26 cellular contexts compared by ENCODE assay signal in genomic region chr13:37407156-37407555, GRCh38.
DNase-seq lines count a peak whose midpoint lies in the region; ATAC-seq, FAIRE-seq and TF ChIP-seq lines count a peak whose summit lies in the region.
"Had no signal": no experiment of that assay in that cellular context is flagged by ENCODE, and none has a peak within 500 bp of the region (broad histone marks: within the 10 kb centered on the region; RNA-seq: fewer than 3 reads in every experiment).

No MANE protein-coding gene starts in this region.

- H3K9ac ChIP-seq in SK-N-SH (no peak overlapping the region), smooth muscle cell (ENCODE audit: low read depth) (no peak overlapping the region)

- H3K4me1 ChIP-seq in SK-N-SH (ENCODE audit: control insufficient read depth in 1 of 2, insufficient read depth in 2 of 2, low read depth in 1 of 2, low read length in 1 of 2): no peaks in the 10 kb centered on the region
- H3K4me1 ChIP-seq in smooth muscle cell (ENCODE audit: low read depth): no peaks in the 10 kb centered on the region
- H3K4me1 ChIP-seq: BE2C, Peyer's patch had no signal

- H2AFZ ChIP-seq in SK-N-SH (ENCODE audit: low read depth) (peak overlapping the region; percentile 87), smooth muscle cell (ENCODE audit: low read depth) (peak overlapping the region; percentile 73)

- POLR2A ChIA-PET in SK-N-SH (lab: Yijun Ruan, JAX): no interaction called here

- H3K27ac ChIP-seq in SK-N-SH (ENCODE audit: low read depth in 2 of 2, low read length in 1 of 2) (no peak overlapping the region), smooth muscle cell (ENCODE audit: low read depth) (no peak overlapping the region)
- H3K27ac ChIP-seq: 22Rv1, Peyer's patch, SK-N-MC had no signal

- no peak overlapping the region for H3K4me2 ChIP-seq in SK-N-SH
- H3K4me2 ChIP-seq in smooth muscle cell: no peak overlapping the region

- H3K9me3 ChIP-seq in SK-N-SH (peaks cover under 1% of the 10 kb centered on the region; the same call in 1 of the 2 replicates), smooth muscle cell (replicated peaks; ENCODE audit: low read depth) (no peaks in the 10 kb centered on the region)
- H3K9me3 ChIP-seq: BE2C, Peyer's patch had no signal

- TF ChIP-seq EP300 in SK-N-SH (IDR thresholded peaks at IDR 0.05; ENCODE audit: borderline replicate concordance in 1 of 2, low read depth in 1 of 2, low read length in 1 of 2): no peak

- CTCF ChIA-PET in SK-N-SH (lab: Yijun Ruan, JAX): no interaction called here

- H3F3A ChIP-seq in SK-N-SH (replicated peaks; ENCODE audit: insufficient read depth): peaks cover 11% of the 10 kb centered on the region
- H3F3A ChIP-seq in smooth muscle cell (ENCODE audit: low read depth): no peaks in the 10 kb centered on the region

- WGBS in SK-N-SH (ENCODE audit: low lambda C conversion rate): 11% methylated on average over 4 of the region's 4 CpGs
- 66% methylated on average over 4 of the region's 4 CpGs for WGBS in smooth muscle cell (ENCODE audit: low lambda C conversion rate)

- ATAC-seq in SK-N-SH treated with all-trans-retinoic acid at 6 μM for 48 hours: no peak

- no peak for TF ChIP-seq RAD21 in SK-N-SH (IDR thresholded peaks at IDR 0.05; ENCODE audit: low read length)

- FAIRE-seq in bronchial epithelial cell (lab: Jason Lieb, UNC): no peak
- FAIRE-seq: HTR-8/SVneo had no signal

- H3K36me3 ChIP-seq in SK-N-SH (replicated peaks in 1 of 2; ENCODE audit: control insufficient read depth in 1 of 2, insufficient read depth in 2 of 2, low read length in 1 of 2) (no peaks in the 10 kb centered on the region), bronchial epithelial cell (ENCODE audit: control insufficient read depth, insufficient read depth, low read length) (no peaks in the 10 kb centered on the region), smooth muscle cell (ENCODE audit: low read depth) (no peaks in the 10 kb centered on the region)
- H3K36me3 ChIP-seq: BE2C, Peyer's patch had no signal

- DNase-seq in SK-N-SH (no peak), bronchial epithelial cell (ENCODE audit: low read depth) (peak; percentile 28), islet precursor cell (peak; percentile 71), smooth muscle cell (lab: John Stamatoyannopoulos, UW; ENCODE audit: unreplicated experiment) (no peak), NK-92 (lab: John Stamatoyannopoulos, UW; ENCODE audit: unreplicated experiment) (no peak), NCI-H1436 treated with DMSO at 0.1 percent for 48 hours (lab: John Stamatoyannopoulos, UW) (no peak)
- DNase-seq in activated CD8-positive, alpha-beta memory T cell treated with anti-CD3 and anti-CD28 coated beads, Interleukin-2, amount 50 U/mL, for 4 hours: no peak
- DNase-seq: ACHN; BE2C; CD8-positive, alpha-beta memory T cell; DMS 273 treated with DMSO at 0.1 percent for 48 hours; DMS79; H9; KG1; MM.1S; NCI-H1417; NCI-H1694 treated with DMSO at 0.1 percent for 48 hours; NCI-H2081; NCI-H2227 treated with DMSO at 0.1 percent for 48 hours; NCI-H526 treated with DMSO at 0.1 percent for 48 hours; Peyer's patch; SIG-M5 had no signal

- no peaks in the 10 kb centered on the region for H3K27me3 ChIP-seq in SK-N-SH (ENCODE audit: insufficient read depth)
- no peaks in the 10 kb centered on the region for H3K27me3 ChIP-seq in bronchial epithelial cell (ENCODE audit: control insufficient read depth, insufficient read depth, low read length)
- no peaks in the 10 kb centered on the region for H3K27me3 ChIP-seq in smooth muscle cell (ENCODE audit: low read depth)
- H3K27me3 ChIP-seq: BE2C, Peyer's patch had no signal

- TF ChIP-seq CTCF in SK-N-SH (IDR thresholded peaks at IDR 0.05) (no peak), bronchial epithelial cell (IDR thresholded peaks at IDR 0.05; ENCODE audit: insufficient read depth, low read length, severe bottlenecking) (no peak), smooth muscle cell (IDR thresholded peaks at IDR 0.05; ENCODE audit: borderline replicate concordance, insufficient read depth, poor library complexity, severe bottlenecking) (no peak)

- H3K79me2 ChIP-seq in SK-N-SH (ENCODE audit: insufficient read depth) (no peaks in the 10 kb centered on the region), smooth muscle cell (ENCODE audit: low read depth) (no peaks in the 10 kb centered on the region)

- no peaks in the 10 kb centered on the region for H4K20me1 ChIP-seq in SK-N-SH (ENCODE audit: insufficient read depth)
- H4K20me1 ChIP-seq in smooth muscle cell (ENCODE audit: low read depth): no peaks in the 10 kb centered on the region

- no peak overlapping the region for H3K4me3 ChIP-seq in SK-N-SH (ENCODE audit: low read depth in 2 of 2, low read length in 1 of 2)
- no peak overlapping the region for H3K4me3 ChIP-seq in bronchial epithelial cell (ENCODE audit: low read depth, low read length)
- no peak overlapping the region for H3K4me3 ChIP-seq in smooth muscle cell
- H3K4me3 ChIP-seq: Peyer's patch, SK-N-MC had no signal

- no peaks in the 10 kb centered on the region for H3K9me2 ChIP-seq in SK-N-SH

TF ChIP-seq in SK-N-SH, 30 proteins besides CTCF, POLR2A, EP300 and RAD21 (continues in another document):
- TF ChIP-seq TAF1 (IDR thresholded peaks at IDR 0.05; ENCODE audit: borderline replicate concordance, low read depth, low read length) (no peak), RCOR1 (IDR thresholded peaks at IDR 0.05; ENCODE audit: low read length) (no peak), PBX3 (IDR thresholded peaks at IDR 0.05) (no peak), TCF12 (IDR thresholded peaks at IDR 0.05) (no peak), SMC3 (IDR thresholded peaks at IDR 0.05; ENCODE audit: low read depth, low read length) (no peak), YY1 (IDR thresholded peaks at IDR 0.05; ENCODE audit: low read depth) (no peak), EZH2phosphoT487 (IDR thresholded peaks at IDR 0.05; ENCODE audit: borderline replicate concordance, low read depth) (no peak), ELF1 (IDR thresholded peaks at IDR 0.05) (no peak), TEAD4 (IDR thresholded peaks at IDR 0.05; ENCODE audit: borderline replicate concordance, insufficient read depth) (no peak), CHD2 (IDR thresholded peaks at IDR 0.05; ENCODE audit: low read length, partially characterized antibody) (no peak), MEF2A (IDR thresholded peaks at IDR 0.05; ENCODE audit: borderline replicate concordance, low read depth) (no peak), IRF3 (IDR thresholded peaks at IDR 0.05; ENCODE audit: low read depth, low read length) (no peak)

TF ChIP-seq in SK-N-SH treated with all-trans-retinoic acid at 6 μM for 48 hours, 23 proteins besides CTCF, POLR2A, EP300 and RAD21 (continues in another document):
- TF ChIP-seq CSDC2 (CRISPR knock-in tag; IDR thresholded peaks at IDR 0.05) (no peak), ISL1 (CRISPR knock-in tag; IDR thresholded peaks at IDR 0.05) (no peak), ARNTL (CRISPR knock-in tag; IDR thresholded peaks at IDR 0.05; ENCODE audit: borderline replicate concordance, low read depth) (no peak), TCF4 (CRISPR knock-in tag; IDR thresholded peaks at IDR 0.05; ENCODE audit: borderline replicate concordance) (no peak), ESRRG (CRISPR knock-in tag; IDR thresholded peaks at IDR 0.05) (no peak), BACH2 (CRISPR knock-in tag; IDR thresholded peaks at IDR 0.05; ENCODE audit: borderline replicate concordance) (no peak), CSRNP3 (CRISPR knock-in tag; IDR thresholded peaks at IDR 0.05) (no peak), TOX (CRISPR knock-in tag; IDR thresholded peaks at IDR 0.05; ENCODE audit: borderline replicate concordance) (no peak), OSR1 (CRISPR knock-in tag; IDR thresholded peaks at IDR 0.05) (no peak)
- TF ChIP-seq, protein P1, sequence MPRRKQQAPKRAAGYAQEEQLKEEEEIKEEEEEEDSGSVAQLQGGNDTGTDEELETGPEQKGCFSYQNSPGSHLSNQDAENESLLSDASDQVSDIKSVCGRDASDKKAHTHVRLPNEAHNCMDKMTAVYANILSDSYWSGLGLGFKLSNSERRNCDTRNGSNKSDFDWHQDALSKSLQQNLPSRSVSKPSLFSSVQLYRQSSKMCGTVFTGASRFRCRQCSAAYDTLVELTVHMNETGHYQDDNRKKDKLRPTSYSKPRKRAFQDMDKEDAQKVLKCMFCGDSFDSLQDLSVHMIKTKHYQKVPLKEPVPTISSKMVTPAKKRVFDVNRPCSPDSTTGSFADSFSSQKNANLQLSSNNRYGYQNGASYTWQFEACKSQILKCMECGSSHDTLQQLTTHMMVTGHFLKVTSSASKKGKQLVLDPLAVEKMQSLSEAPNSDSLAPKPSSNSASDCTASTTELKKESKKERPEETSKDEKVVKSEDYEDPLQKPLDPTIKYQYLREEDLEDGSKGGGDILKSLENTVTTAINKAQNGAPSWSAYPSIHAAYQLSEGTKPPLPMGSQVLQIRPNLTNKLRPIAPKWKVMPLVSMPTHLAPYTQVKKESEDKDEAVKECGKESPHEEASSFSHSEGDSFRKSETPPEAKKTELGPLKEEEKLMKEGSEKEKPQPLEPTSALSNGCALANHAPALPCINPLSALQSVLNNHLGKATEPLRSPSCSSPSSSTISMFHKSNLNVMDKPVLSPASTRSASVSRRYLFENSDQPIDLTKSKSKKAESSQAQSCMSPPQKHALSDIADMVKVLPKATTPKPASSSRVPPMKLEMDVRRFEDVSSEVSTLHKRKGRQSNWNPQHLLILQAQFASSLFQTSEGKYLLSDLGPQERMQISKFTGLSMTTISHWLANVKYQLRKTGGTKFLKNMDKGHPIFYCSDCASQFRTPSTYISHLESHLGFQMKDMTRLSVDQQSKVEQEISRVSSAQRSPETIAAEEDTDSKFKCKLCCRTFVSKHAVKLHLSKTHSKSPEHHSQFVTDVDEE (CRISPR knock-in tag; IDR thresholded peaks at IDR 0.05): no peak

Comparison
In these comparisons a context has a peak if more than half of its experiments do, and no peak if none do; other contexts are left out.
1. DNase-seq: peak in bronchial epithelial cell (single experiment) and islet precursor cell (single experiment); none in SK-N-SH (single experiment), smooth muscle cell (single experiment), NK-92 (single experiment), NCI-H1436 treated with DMSO at 0.1 percent for 48 hours (single experiment) and activated CD8-positive, alpha-beta memory T cell treated with anti-CD3 and anti-CD28 coated beads, Interleukin-2, amount 50 U/mL, for 4 hours (single experiment).